Comparison of ENCODE assay signal across 8 cellular contexts in the genomic region with DNA sequence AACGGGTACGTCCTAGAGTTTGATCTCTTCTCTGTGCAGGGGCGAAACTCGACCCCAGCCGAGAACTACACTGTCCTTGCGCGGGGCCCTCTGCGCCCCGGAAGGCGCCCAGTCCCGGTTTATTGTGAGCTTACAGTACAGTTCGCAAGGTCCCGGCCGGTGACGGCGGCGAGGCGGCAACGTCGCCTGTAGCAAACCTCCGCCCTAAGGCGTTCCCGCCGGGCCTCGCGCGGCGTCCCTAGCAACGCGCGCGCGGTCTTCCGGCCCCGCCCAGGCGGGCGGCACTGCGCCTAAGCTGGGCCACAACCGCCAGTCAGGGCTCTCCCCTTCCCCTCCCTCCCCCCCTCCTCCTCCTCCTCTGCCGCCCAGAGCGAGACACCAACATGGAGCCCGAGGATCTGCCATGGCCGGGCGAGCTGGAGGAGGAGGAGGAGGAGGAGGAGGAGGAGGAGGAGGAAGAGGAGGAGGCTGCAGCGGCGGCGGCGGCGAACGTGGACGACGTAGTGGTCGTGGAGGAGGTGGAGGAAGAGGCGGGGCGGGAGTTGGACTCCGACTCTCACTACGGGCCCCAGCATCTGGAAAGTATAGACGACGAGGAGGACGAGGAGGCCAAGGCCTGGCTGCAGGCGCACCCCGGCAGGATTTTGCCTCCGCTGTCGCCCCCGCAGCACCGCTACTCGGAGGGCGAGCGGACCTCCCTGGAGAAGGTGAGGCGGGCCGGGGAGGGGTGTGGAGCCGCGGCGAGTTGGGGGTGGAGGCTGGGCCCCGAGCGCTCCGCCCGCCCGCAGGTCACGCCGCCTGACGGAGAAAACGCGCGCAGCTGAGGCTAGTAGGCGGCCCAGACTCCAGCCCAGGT. TPM values are rescaled to one million over a fixed set of nuclear protein-coding genes. Genes with fewer than 3 reads are reported as not detected.
DNase-seq lines count a peak whose midpoint lies in the region; ATAC-seq, FAIRE-seq and TF ChIP-seq lines count a peak whose summit lies in the region.

A gene with protein sequence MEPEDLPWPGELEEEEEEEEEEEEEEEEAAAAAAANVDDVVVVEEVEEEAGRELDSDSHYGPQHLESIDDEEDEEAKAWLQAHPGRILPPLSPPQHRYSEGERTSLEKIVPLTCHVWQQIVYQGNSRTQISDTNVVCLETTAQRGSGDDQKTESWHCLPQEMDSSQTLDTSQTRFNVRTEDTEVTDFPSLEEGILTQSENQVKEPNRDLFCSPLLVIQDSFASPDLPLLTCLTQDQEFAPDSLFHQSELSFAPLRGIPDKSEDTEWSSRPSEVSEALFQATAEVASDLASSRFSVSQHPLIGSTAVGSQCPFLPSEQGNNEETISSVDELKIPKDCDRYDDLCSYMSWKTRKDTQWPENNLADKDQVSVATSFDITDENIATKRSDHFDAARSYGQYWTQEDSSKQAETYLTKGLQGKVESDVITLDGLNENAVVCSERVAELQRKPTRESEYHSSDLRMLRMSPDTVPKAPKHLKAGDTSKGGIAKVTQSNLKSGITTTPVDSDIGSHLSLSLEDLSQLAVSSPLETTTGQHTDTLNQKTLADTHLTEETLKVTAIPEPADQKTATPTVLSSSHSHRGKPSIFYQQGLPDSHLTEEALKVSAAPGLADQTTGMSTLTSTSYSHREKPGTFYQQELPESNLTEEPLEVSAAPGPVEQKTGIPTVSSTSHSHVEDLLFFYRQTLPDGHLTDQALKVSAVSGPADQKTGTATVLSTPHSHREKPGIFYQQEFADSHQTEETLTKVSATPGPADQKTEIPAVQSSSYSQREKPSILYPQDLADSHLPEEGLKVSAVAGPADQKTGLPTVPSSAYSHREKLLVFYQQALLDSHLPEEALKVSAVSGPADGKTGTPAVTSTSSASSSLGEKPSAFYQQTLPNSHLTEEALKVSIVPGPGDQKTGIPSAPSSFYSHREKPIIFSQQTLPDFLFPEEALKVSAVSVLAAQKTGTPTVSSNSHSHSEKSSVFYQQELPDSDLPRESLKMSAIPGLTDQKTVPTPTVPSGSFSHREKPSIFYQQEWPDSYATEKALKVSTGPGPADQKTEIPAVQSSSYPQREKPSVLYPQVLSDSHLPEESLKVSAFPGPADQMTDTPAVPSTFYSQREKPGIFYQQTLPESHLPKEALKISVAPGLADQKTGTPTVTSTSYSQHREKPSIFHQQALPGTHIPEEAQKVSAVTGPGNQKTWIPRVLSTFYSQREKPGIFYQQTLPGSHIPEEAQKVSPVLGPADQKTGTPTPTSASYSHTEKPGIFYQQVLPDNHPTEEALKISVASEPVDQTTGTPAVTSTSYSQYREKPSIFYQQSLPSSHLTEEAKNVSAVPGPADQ (N-terminal part only) (plus strand): TSS at position 351 of the 856 bp plus-strand sequence. CDS start 33 bp downstream, at position 384.

- no peaks in the 10 kb centered on the region for H3K27me3 ChIP-seq in OCI-LY1 (ENCODE audit: insufficient read depth, low read length)
- H3K27me3 ChIP-seq in endothelial cell of umbilical vein (ENCODE audit: control insufficient read depth in 2 of 2, insufficient read depth in 2 of 2, low read length in 2 of 2): peaks cover 15 to 21% of the 10 kb centered on the region in 2 experiments

- no peaks in the 10 kb centered on the region for H3K9me2 ChIP-seq in OCI-LY1 (ENCODE audit: low read depth, low read length)

- ATAC-seq in GM21526 (IDR thresholded peaks at IDR 0.05; ENCODE audit: low FRiP score, unreplicated experiment): peak; percentile 92

- TF ChIP-seq CTCF in OCI-LY1 (IDR thresholded peaks at IDR 0.05; ENCODE audit: low read length): no peak
- TF ChIP-seq CTCF in endothelial cell of umbilical vein (IDR thresholded peaks at IDR 0.05; ENCODE audit: extremely low read depth in 1 of 2, insufficient read depth in 1 of 2, low read depth in 1 of 2, low read length in 2 of 2): peak in 1 of 2 donors; percentile 13

- CTCF ChIA-PET in endothelial cell of umbilical vein (lab: Charles Lee): interaction anchor here (1.1 to 2.8 kb wide), 3 partner anchors 9 to 26 kb away, joined by 3 to 13 read pairs (median 5); no protein-coding TSS in a partner anchor

- H4K20me1 ChIP-seq in OCI-LY1 (ENCODE audit: insufficient read depth, low read length) (no peaks in the 10 kb centered on the region), endothelial cell of umbilical vein (replicated peaks; ENCODE audit: control insufficient read depth, extremely low read depth, insufficient read depth, low read length) (no peaks in the 10 kb centered on the region)

- H3K4me2 ChIP-seq in OCI-LY1 (ENCODE audit: low read length): peak within 1 kb of the TSS; percentile 94
- peak within 1 kb of the TSS; percentile 84 for H3K4me2 ChIP-seq in endothelial cell of umbilical vein (ENCODE audit: insufficient read depth, low read length)

- peak within 1 kb of the TSS; percentile 96 for H2AFZ ChIP-seq in OCI-LY1 (ENCODE audit: low read length)
- peak within 1 kb of the TSS; percentile 89 for H2AFZ ChIP-seq in endothelial cell of umbilical vein (ENCODE audit: low read depth, low read length)

- peak within 1 kb of the TSS; percentile 96 for H3K4me3 ChIP-seq in OCI-LY1 (ENCODE audit: low read depth, low read length, poor library complexity, severe bottlenecking)
- peak within 1 kb of the TSS; percentile 71 to 86 (median 84) for H3K4me3 ChIP-seq in endothelial cell of umbilical vein (replicated peaks in 1 of 3; ENCODE audit: insufficient read depth in 1 of 3, low read depth in 1 of 3, low read length in 3 of 3)

- DNase-seq in DMS 273 treated with DMSO at 0.1 percent for 48 hours (lab: John Stamatoyannopoulos, UW): peak; percentile 87
- peak; percentile 86 for DNase-seq in HuH-7 (ENCODE audit: low spot score)
- peak; percentile 86 for DNase-seq in activated CD8-positive, alpha-beta memory T cell treated with anti-CD3 and anti-CD28 coated beads, Interleukin-2, amount 50 U/mL, for 4 hours
- peak; percentile 89 for DNase-seq in endothelial cell of umbilical vein (ENCODE audit: low read depth, low spot score)
- peak; percentile 91 for DNase-seq in midbrain (lab: John Stamatoyannopoulos, UW)
- DNase-seq in stimulated activated CD8-positive, alpha-beta memory T cell treated with anti-CD3 and anti-CD28 coated beads, Interleukin-15, amount 100 ng/mL, for 48 hours (ENCODE audit: low read depth in 2 of 2): peak; percentile 82 to 90

- H3F3A ChIP-seq in OCI-LY1 (ENCODE audit: insufficient read depth, low read length): no peaks in the 10 kb centered on the region

- TF ChIP-seq POLR2A in endothelial cell of umbilical vein (IDR thresholded peaks at IDR 0.05; ENCODE audit: low read depth, low read length): no peak

- H3K4me1 ChIP-seq in OCI-LY1 (ENCODE audit: insufficient read depth, low read length, severe bottlenecking): peaks cover 20% of the 10 kb centered on the region
- peaks cover 6% of the 10 kb centered on the region for H3K4me1 ChIP-seq in endothelial cell of umbilical vein (ENCODE audit: control insufficient read depth, extremely low read depth, insufficient read depth, low read length)

- no TSS peak for BruUV-seq in endothelial cell of umbilical vein (replicated peaks; lab: Mats Ljungman, UMichigan)

- H3K27ac ChIP-seq in OCI-LY1 (ENCODE audit: low read depth, low read length, poor library complexity, severe bottlenecking): peak within 1 kb of the TSS; percentile 83
- H3K27ac ChIP-seq in endothelial cell of umbilical vein (ENCODE audit: insufficient read depth, low read depth, low read length): peak within 1 kb of the TSS; percentile 43

- dilution Hi-C loops in endothelial cell of umbilical vein (cut with MboI; ENCODE audit: extremely low pct_ligation_motif_present, low sequenced_read_pairs): no loop called here

- FAIRE-seq in endothelial cell of umbilical vein (lab: Jason Lieb, UNC): peak; percentile 76

- peaks cover 18% of the 10 kb centered on the region for H3K79me2 ChIP-seq in OCI-LY1 (ENCODE audit: insufficient read depth, low read length)
- H3K79me2 ChIP-seq in endothelial cell of umbilical vein (ENCODE audit: control insufficient read depth, insufficient read depth, low read length): peaks cover 7% of the 10 kb centered on the region

- H3K9ac ChIP-seq in OCI-LY1 (ENCODE audit: low read length): peak within 1 kb of the TSS; percentile 96
- peak within 1 kb of the TSS; percentile 75 for H3K9ac ChIP-seq in endothelial cell of umbilical vein (replicated peaks; ENCODE audit: extremely low read depth, insufficient read depth, low read length)

- intact Hi-C loops in endothelial cell of umbilical vein (cut with micrococcal nuclease): no loop called here

- H3K9me3 ChIP-seq in OCI-LY1 (ENCODE audit: low read length) (no peaks in the 10 kb centered on the region), endothelial cell of umbilical vein (replicated peaks; ENCODE audit: control insufficient read depth, insufficient read depth, low read length) (no peaks in the 10 kb centered on the region)

- H3K9me1 ChIP-seq in endothelial cell of umbilical vein (replicated peaks; ENCODE audit: control insufficient read depth, extremely low read depth, insufficient read depth, low read length): no peaks in the 10 kb centered on the region

- H3K36me3 ChIP-seq in OCI-LY1 (ENCODE audit: insufficient read depth, low read length) (no peaks in the 10 kb centered on the region), endothelial cell of umbilical vein (ENCODE audit: control insufficient read depth in 2 of 2, extremely low read depth in 1 of 2, insufficient read depth in 2 of 2, low read length in 2 of 2) (no peaks in the 10 kb centered on the region)

- POLR2A ChIA-PET in endothelial cell of umbilical vein (lab: Charles Lee): interaction anchor here (0.7 to 0.9 kb wide), 2 partner anchors 351 to 722 kb away, joined by 3 read pairs; partner anchors contain the start of gene TPRKB

TF ChIP-seq in endothelial cell of umbilical vein, 7 proteins besides CTCF, POLR2A, EP300 and RAD21 (continues in another document):
- no peak for TF ChIP-seq FOS (IDR thresholded peaks at IDR 0.05; ENCODE audit: borderline replicate concordance, insufficient read depth, low read length)
- TF ChIP-seq JUN (IDR thresholded peaks at IDR 0.05; ENCODE audit: borderline replicate concordance, insufficient read depth, insufficient read length, low read depth): no peak
- TF ChIP-seq GATA2 (IDR thresholded peaks at IDR 0.05; ENCODE audit: insufficient read depth, insufficient read length, low read depth, low read length): no peak
- TF ChIP-seq EZH2 (IDR thresholded peaks at IDR 0.05; ENCODE audit: borderline replicate concordance, low read depth, low read length, severe bottlenecking): no peak
- TF ChIP-seq MYC (IDR thresholded peaks at IDR 0.05; ENCODE audit: low read depth, low read length): no peak
- no peak for TF ChIP-seq POLR2AphosphoS5 (IDR thresholded peaks at IDR 0.05; ENCODE audit: insufficient read depth, low read depth, low read length)

RNA-seq across cellular contexts. Expression of the gene that starts here (rescaled TPM):
- 14.7 and 15.4 TPM in 2 replicates for total RNA-seq in endothelial cell of umbilical vein
- polyA plus RNA-seq in endothelial cell of umbilical vein: 4.9 and 5.7 TPM in 2 replicates
- polyA plus RNA-seq in endothelial cell of umbilical vein (2011; cell fraction: cytosol; rRNA removed): 8.6 and 9.6 TPM in 2 replicates
- polyA plus RNA-seq in endothelial cell of umbilical vein (2011; cell fraction: nucleus; rRNA removed): 16.8 and 19.0 TPM in 2 replicates
- polyA plus RNA-seq in endothelial cell of umbilical vein (2012): 5.8 and 6.3 TPM in 2 replicates
- 21.2 and 23.2 TPM in 2 replicates for polyA minus RNA-seq in endothelial cell of umbilical vein
- polyA minus RNA-seq in endothelial cell of umbilical vein (2011; cell fraction: cytosol; rRNA and poly(A)+ RNA removed): 15.4 TPM
- polyA minus RNA-seq in endothelial cell of umbilical vein (2011; cell fraction: nucleus; rRNA and poly(A)+ RNA removed): 47.4 and 81.4 TPM in 2 replicates

Comparison
In these comparisons a context has a peak if more than half of its experiments do, and no peak if none do; other contexts are left out.
1. Peak in every context shown above with its lines: DNase-seq, ATAC-seq, H3K4me3 ChIP-seq and H3K27ac ChIP-seq.